ENCODE assay signal across 8 cellular contexts in the genomic region with DNA sequence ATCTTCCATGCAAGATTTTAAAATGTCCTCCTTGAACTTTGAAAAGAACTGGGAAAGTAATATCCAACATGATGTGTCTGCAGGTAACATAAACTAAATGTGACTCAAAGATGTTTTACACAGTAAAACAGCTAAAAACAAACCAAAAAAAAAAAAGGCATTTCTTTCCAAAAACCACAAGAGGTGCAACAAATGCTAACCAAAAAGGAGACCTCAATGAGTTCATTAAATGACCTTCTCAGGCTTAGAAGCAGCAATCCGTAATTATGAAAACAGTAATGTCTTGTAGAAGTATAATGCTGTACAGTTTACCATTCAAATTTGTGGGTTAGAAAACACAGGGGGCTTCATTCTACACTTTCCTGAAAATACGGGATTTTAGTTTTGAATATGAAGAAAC.
DNase-seq lines count a peak whose midpoint lies in the region; TF ChIP-seq lines count a peak whose summit lies in the region.

No MANE protein-coding gene starts in this region.

- no peaks in the 10 kb centered on the region for H3K27me3 ChIP-seq in WERI-Rb-1 (ENCODE audit: insufficient read depth, low read depth, severe bottlenecking)

- H3K36me3 ChIP-seq in WERI-Rb-1 = peaks cover 10% of the 10 kb centered on the region

- TF ChIP-seq CTCF in HFF-Myc (IDR thresholded peaks at IDR 0.05; ENCODE audit: low read depth, low read length, missing control alignments) (no peak), WERI-Rb-1 (IDR thresholded peaks at IDR 0.05; ENCODE audit: low read depth, low read length) (no peak), fibroblast of pulmonary artery (IDR thresholded peaks at IDR 0.05; ENCODE audit: low read length, missing control alignments) (no peak)

- DNase-seq in HFF-Myc (ENCODE audit: extremely low read depth, low read depth) (no peak), WERI-Rb-1 (no peak), fibroblast of pulmonary artery (ENCODE audit: low read depth) (no peak), NCI-H2171 (lab: John Stamatoyannopoulos, UW) (no peak), NCI-H748 (lab: John Stamatoyannopoulos, UW; ENCODE audit: unreplicated experiment) (no peak), GM19240 (ENCODE audit: insufficient read length, low spot score) (no peak)
- DNase-seq in central memory CD4-positive, alpha-beta T cell = no peak

- H3K4me3 ChIP-seq in HFF-Myc (replicated peaks; ENCODE audit: low read depth, low read length) = peak overlapping the region; percentile 95
- H3K4me3 ChIP-seq in WERI-Rb-1 (ENCODE audit: low read depth, low read length) = peak overlapping the region; percentile 65
- peak overlapping the region; percentile 80 for H3K4me3 ChIP-seq in fibroblast of pulmonary artery (replicated peaks; ENCODE audit: low read depth, low read length)
- peak overlapping the region in 4 of 7 experiments; percentile 89 to 93 (median 91) for H3K4me3 ChIP-seq in skin epidermis

- H3K9me3 ChIP-seq in WERI-Rb-1 (ENCODE audit: severe bottlenecking) = no peaks in the 10 kb centered on the region

- H3K27ac ChIP-seq in WERI-Rb-1 (peak overlapping the region; percentile 97), skin epidermis (peak overlapping the region in 20 of 21 experiments; percentile 6 to 99 (median 96))
